1 cellular context compared by ENCODE assay signal in genomic region chr2:241399941-241400922, GRCh38.
TF ChIP-seq lines count a peak whose summit lies in the region.

No MANE protein-coding gene starts in this region.

TF ChIP-seq in HepG2, 621 proteins besides CTCF, POLR2A, EP300 and RAD21:
- TF ChIP-seq ZSCAN29 (CRISPR knock-in tag; conservative IDR thresholded peaks at IDR 0.05) (0 out of 2 replicates have a peak, but pooled peaks have one; percentile 5), HIC2 (CRISPR knock-in tag; IDR thresholded peaks at IDR 0.05; ENCODE audit: low read depth) (peak; percentile 74; the same call in 1 of the 2 replicates), ERF (CRISPR knock-in tag; IDR thresholded peaks at IDR 0.05) (no peak), ZFP91 (CRISPR knock-in tag; IDR thresholded peaks at IDR 0.05; ENCODE audit: borderline replicate concordance) (peak; percentile 54; the same call in 1 of the 2 replicates), LCORL (IDR thresholded peaks at IDR 0.05) (no peak), LCORL (CRISPR knock-in tag; IDR thresholded peaks at IDR 0.05) (0 out of 2 replicates have a peak, but pooled peaks have one; percentile 7), ZMYM4 (CRISPR knock-in tag; IDR thresholded peaks at IDR 0.05) (peak; percentile 28; the same call in 1 of the 2 replicates), LRRFIP1 (CRISPR knock-in tag; conservative IDR thresholded peaks at IDR 0.05) (no peak), ZNF430 (CRISPR knock-in tag; IDR thresholded peaks at IDR 0.05) (0 out of 2 replicates have a peak, but pooled peaks have one; percentile 22), ZNF737 (CRISPR knock-in tag; IDR thresholded peaks at IDR 0.05; ENCODE audit: borderline replicate concordance) (0 out of 2 replicates have a peak, but pooled peaks have one; percentile 35), THYN1 (CRISPR knock-in tag; IDR thresholded peaks at IDR 0.05; ENCODE audit: borderline replicate concordance, low read depth) (no peak), ZXDC (CRISPR knock-in tag; IDR thresholded peaks at IDR 0.05) (0 out of 2 replicates have a peak, but pooled peaks have one; percentile 55), ZSCAN25 (CRISPR knock-in tag; IDR thresholded peaks at IDR 0.05) (no peak)
